ENCODE assay signal across 1 cellular context in genomic region chr14:35085441-35085840, GRCh38.
TF ChIP-seq lines count a peak whose summit lies in the region.

No MANE protein-coding gene starts in this region.

TF ChIP-seq in HepG2, 621 proteins besides CTCF, POLR2A, EP300 and RAD21:
- TF ChIP-seq SMARCE1 (IDR thresholded peaks at IDR 0.05; ENCODE audit: borderline replicate concordance) (0 out of 2 replicates have a peak, but pooled peaks have one; percentile 5), BRF2 (CRISPR knock-in tag; IDR thresholded peaks at IDR 0.05) (peak; percentile 31; the same call in 1 of the 2 replicates), ZNF224 (CRISPR knock-in tag; IDR thresholded peaks at IDR 0.05) (no peak), ZNF672 (CRISPR knock-in tag; IDR thresholded peaks at IDR 0.05) (no peak), ZNF343 (CRISPR knock-in tag; IDR thresholded peaks at IDR 0.05) (no peak), ZNF562 (CRISPR knock-in tag; IDR thresholded peaks at IDR 0.05; ENCODE audit: borderline replicate concordance) (no peak)
